ENCODE assay signal across 1 cellular context in the genomic region with DNA sequence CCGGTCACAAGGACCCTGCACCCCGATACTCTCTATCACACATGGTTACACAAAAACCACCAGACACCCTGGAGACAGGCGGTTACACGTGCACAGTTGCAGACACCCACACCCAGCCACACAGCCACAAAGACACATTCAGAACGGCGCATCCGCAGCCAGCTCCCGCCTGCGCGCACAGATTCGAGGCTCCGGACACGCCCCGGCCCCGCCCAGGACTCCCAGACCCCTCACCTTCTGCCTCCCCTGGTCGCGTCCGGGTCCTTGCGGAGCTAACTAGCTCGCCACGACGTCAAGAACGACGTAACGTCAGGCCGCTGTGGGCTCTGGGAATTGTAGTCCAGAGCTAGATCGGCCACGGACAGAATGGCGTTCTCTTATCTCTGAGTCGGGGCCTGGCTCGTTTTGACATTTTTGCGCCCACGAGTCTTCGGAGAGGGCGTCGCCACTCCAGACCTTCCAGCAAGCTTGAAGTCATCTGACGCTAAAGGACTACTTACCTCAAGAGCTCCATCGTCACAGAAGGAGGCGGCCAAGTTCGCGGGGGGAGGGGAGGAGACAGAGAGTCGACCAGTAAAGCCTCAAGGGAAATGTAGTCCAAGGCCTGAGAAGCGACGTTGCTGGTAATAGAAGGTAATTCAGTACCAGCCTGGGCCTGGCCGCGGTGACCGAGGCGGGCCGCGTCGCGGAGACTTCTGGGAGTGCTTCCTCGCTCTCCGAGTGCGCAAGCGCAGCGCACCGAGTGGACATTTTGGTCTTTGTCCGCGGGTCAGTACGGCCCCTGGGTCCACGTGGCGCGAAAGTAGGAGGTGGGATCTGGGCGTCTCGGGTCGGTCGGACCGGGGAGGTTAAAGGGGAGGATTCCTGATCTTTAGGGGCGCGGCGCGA.
A peak's percentile ranks its signal among the peaks of the same experiment; 100 is the strongest.
TF ChIP-seq lines count a peak whose summit lies in the region.

A gene (plus strand): TSS at position 719 of the 888 bp plus-strand sequence. CDS start 21,335 bp downstream, outside the sequence.
A gene (minus strand): TSS at position 278 of the 888 bp plus-strand sequence. CDS start 12,680 bp downstream, outside the sequence.

TF ChIP-seq in HepG2, 621 proteins besides CTCF, POLR2A, EP300 and RAD21 (continued from another document and continues in another):
- TF ChIP-seq, protein P1, sequence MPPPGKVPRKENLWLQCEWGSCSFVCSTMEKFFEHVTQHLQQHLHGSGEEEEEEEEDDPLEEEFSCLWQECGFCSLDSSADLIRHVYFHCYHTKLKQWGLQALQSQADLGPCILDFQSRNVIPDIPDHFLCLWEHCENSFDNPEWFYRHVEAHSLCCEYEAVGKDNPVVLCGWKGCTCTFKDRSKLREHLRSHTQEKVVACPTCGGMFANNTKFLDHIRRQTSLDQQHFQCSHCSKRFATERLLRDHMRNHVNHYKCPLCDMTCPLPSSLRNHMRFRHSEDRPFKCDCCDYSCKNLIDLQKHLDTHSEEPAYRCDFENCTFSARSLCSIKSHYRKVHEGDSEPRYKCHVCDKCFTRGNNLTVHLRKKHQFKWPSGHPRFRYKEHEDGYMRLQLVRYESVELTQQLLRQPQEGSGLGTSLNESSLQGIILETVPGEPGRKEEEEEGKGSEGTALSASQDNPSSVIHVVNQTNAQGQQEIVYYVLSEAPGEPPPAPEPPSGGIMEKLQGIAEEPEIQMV (CRISPR knock-in tag; IDR thresholded peaks at IDR 0.05; ENCODE audit: low read depth), result no peak; the same call in 1 of the 2 replicates
- TF ChIP-seq ZNF547 (CRISPR knock-in tag; IDR thresholded peaks at IDR 0.05), result peak; percentile 71; the same call in 1 of the 2 replicates
- no peak for TF ChIP-seq ZNF703 (CRISPR knock-in tag; IDR thresholded peaks at IDR 0.05; ENCODE audit: borderline replicate concordance)
- no peak for TF ChIP-seq ZNF570 (CRISPR knock-in tag; IDR thresholded peaks at IDR 0.05; ENCODE audit: borderline replicate concordance)
- peak; percentile 78 for TF ChIP-seq SALL1 (CRISPR knock-in tag; IDR thresholded peaks at IDR 0.05)
- no peak for TF ChIP-seq ZNF562 (CRISPR knock-in tag; IDR thresholded peaks at IDR 0.05; ENCODE audit: borderline replicate concordance)
- TF ChIP-seq ARNTL (CRISPR knock-in tag; IDR thresholded peaks at IDR 0.05), result 0 out of 2 replicates have a peak, but pooled peaks have one; percentile 31
- TF ChIP-seq, protein P2, sequence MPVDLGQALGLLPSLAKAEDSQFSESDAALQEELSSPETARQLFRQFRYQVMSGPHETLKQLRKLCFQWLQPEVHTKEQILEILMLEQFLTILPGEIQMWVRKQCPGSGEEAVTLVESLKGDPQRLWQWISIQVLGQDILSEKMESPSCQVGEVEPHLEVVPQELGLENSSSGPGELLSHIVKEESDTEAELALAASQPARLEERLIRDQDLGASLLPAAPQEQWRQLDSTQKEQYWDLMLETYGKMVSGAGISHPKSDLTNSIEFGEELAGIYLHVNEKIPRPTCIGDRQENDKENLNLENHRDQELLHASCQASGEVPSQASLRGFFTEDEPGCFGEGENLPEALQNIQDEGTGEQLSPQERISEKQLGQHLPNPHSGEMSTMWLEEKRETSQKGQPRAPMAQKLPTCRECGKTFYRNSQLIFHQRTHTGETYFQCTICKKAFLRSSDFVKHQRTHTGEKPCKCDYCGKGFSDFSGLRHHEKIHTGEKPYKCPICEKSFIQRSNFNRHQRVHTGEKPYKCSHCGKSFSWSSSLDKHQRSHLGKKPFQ (CRISPR knock-in tag; IDR thresholded peaks at IDR 0.05; ENCODE audit: insufficient replicate concordance), result no peak
- no peak for TF ChIP-seq EHMT2 (IDR thresholded peaks at IDR 0.05; ENCODE audit: borderline replicate concordance, low read depth, low read length)
- no peak for TF ChIP-seq ONECUT2 (CRISPR knock-in tag; IDR thresholded peaks at IDR 0.05)
- TF ChIP-seq, protein P3, sequence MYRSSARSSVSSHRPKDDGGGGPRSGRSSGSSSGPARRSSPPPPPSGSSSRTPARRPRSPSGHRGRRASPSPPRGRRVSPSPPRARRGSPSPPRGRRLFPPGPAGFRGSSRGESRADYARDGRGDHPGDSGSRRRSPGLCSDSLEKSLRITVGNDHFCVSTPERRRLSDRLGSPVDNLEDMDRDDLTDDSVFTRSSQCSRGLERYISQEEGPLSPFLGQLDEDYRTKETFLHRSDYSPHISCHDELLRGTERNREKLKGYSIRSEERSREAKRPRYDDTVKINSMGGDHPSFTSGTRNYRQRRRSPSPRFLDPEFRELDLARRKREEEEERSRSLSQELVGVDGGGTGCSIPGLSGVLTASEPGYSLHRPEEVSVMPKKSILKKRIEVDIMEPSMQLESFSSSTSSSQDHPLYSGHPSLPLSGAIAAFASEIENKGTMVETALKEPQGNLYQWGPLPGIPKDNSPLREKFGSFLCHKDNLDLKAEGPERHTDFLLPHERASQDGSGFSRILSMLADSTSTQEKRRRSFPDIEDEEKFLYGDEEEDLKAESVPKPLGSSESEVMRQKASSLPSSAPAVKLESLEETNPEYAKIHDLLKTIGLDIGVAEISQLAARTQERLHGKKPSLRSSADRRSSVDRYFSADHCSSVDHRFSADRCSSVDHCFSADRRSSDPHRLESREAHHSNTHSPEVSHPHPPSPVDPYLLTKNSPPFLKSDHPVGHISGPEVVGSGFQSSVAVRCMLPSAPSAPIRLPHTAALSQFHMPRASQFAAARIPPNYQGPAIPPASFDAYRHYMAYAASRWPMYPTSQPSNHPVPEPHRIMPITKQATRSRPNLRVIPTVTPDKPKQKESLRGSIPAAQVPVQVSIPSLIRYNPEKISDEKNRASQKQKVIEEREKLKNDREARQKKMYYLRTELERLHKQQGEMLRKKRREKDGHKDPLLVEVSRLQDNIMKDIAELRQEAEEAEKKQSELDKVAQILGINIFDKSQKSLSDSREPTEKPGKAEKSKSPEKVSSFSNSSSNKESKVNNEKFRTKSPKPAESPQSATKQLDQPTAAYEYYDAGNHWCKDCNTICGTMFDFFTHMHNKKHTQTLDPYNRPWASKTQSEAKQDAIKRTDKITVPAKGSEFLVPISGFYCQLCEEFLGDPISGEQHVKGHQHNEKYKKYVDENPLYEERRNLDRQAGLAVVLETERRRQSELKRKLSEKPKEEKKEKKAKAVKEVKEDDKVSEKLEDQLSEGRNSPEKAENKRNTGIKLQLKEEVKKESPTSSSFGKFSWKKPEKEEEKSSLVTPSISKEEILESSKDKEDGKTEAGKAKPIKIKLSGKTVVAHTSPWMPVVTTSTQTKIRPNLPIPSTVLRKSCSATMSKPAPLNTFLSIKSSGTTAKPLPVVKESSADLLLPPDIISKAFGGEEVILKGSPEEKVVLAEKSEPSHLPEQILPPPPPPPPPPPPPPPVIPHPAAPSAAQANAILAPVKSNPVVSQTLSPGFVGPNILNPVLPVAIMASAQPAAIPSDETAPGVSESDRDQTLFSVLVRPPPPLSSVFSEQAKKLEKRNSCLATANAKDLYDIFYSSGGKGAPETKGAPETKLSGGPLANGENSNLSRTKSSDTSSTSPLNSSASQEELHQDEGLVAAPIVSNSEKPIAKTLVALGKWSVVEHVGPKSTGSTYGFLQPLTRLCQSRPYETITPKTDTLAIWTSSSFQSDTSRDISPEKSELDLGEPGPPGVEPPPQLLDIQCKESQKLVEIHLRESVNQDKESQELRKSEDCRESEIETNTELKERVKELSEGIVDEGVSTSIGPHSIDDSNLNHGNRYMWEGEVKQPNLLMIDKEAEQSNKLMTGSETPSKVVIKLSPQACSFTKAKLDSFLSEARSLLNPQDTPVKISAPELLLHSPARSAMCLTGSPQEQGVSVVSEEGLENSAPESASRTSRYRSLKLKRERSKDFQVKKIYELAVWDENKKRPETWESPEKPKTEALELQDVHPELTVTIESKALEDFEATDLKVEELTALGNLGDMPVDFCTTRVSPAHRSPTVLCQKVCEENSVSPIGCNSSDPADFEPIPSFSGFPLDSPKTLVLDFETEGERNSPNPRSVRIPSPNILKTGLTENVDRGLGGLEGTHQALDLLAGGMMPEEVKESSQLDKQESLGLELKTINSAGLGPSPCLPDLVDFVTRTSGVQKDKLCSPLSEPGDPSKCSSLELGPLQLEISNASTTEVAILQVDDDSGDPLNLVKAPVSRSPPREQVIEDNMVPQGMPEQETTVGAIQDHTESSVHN (CRISPR knock-in tag; IDR thresholded peaks at IDR 0.05), result no peak
- TF ChIP-seq, protein P4, sequence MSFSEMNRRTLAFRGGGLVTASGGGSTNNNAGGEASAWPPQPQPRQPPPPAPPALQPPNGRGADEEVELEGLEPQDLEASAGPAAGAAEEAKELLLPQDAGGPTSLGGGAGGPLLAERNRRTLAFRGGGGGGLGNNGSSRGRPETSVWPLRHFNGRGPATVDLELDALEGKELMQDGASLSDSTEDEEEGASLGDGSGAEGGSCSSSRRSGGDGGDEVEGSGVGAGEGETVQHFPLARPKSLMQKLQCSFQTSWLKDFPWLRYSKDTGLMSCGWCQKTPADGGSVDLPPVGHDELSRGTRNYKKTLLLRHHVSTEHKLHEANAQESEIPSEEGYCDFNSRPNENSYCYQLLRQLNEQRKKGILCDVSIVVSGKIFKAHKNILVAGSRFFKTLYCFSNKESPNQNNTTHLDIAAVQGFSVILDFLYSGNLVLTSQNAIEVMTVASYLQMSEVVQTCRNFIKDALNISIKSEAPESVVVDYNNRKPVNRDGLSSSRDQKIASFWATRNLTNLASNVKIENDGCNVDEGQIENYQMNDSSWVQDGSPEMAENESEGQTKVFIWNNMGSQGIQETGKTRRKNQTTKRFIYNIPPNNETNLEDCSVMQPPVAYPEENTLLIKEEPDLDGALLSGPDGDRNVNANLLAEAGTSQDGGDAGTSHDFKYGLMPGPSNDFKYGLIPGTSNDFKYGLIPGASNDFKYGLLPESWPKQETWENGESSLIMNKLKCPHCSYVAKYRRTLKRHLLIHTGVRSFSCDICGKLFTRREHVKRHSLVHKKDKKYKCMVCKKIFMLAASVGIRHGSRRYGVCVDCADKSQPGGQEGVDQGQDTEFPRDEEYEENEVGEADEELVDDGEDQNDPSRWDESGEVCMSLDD (CRISPR knock-in tag; IDR thresholded peaks at IDR 0.05; ENCODE audit: borderline replicate concordance), result no peak
- TF ChIP-seq SP5 (CRISPR knock-in tag; IDR thresholded peaks at IDR 0.05; ENCODE audit: borderline replicate concordance, low read depth), result peak; percentile 79; the same call in 1 of the 2 replicates
- 0 out of 2 replicates have a peak, but pooled peaks have one; percentile 78 for TF ChIP-seq ZNF296 (CRISPR knock-in tag; conservative IDR thresholded peaks at IDR 0.05)
- TF ChIP-seq FLYWCH1 (CRISPR knock-in tag; IDR thresholded peaks at IDR 0.05), result no peak
- TF ChIP-seq, protein P5, sequence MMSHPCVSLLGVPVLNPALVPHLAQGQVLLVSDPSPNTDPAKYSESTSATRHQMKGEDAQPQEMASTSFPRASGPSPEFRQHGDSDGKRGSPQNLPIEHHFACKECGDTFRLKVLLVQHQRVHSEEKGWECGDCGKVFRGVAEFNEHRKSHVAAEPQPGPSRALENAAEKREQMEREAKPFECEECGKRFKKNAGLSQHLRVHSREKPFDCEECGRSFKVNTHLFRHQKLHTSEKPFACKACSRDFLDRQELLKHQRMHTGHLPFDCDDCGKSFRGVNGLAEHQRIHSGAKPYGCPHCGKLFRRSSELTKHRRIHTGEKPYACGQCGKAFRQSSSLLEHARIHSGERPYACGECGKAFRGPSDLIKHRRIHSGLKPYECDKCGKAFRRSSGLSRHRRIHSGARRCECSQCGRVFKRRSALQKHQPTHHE (CRISPR knock-in tag; IDR thresholded peaks at IDR 0.05; ENCODE audit: borderline replicate concordance), result peak; percentile 84; the same call in 1 of the 2 replicates
- no peak for TF ChIP-seq ZNF329 (CRISPR knock-in tag; IDR thresholded peaks at IDR 0.05; ENCODE audit: low read depth)
- peak; percentile 54; the same call in 1 of the 2 replicates for TF ChIP-seq CBX5 (CRISPR knock-in tag; IDR thresholded peaks at IDR 0.05; ENCODE audit: borderline replicate concordance)
- TF ChIP-seq RCOR2 (CRISPR knock-in tag; IDR thresholded peaks at IDR 0.05), result no peak
- TF ChIP-seq, protein P6, sequence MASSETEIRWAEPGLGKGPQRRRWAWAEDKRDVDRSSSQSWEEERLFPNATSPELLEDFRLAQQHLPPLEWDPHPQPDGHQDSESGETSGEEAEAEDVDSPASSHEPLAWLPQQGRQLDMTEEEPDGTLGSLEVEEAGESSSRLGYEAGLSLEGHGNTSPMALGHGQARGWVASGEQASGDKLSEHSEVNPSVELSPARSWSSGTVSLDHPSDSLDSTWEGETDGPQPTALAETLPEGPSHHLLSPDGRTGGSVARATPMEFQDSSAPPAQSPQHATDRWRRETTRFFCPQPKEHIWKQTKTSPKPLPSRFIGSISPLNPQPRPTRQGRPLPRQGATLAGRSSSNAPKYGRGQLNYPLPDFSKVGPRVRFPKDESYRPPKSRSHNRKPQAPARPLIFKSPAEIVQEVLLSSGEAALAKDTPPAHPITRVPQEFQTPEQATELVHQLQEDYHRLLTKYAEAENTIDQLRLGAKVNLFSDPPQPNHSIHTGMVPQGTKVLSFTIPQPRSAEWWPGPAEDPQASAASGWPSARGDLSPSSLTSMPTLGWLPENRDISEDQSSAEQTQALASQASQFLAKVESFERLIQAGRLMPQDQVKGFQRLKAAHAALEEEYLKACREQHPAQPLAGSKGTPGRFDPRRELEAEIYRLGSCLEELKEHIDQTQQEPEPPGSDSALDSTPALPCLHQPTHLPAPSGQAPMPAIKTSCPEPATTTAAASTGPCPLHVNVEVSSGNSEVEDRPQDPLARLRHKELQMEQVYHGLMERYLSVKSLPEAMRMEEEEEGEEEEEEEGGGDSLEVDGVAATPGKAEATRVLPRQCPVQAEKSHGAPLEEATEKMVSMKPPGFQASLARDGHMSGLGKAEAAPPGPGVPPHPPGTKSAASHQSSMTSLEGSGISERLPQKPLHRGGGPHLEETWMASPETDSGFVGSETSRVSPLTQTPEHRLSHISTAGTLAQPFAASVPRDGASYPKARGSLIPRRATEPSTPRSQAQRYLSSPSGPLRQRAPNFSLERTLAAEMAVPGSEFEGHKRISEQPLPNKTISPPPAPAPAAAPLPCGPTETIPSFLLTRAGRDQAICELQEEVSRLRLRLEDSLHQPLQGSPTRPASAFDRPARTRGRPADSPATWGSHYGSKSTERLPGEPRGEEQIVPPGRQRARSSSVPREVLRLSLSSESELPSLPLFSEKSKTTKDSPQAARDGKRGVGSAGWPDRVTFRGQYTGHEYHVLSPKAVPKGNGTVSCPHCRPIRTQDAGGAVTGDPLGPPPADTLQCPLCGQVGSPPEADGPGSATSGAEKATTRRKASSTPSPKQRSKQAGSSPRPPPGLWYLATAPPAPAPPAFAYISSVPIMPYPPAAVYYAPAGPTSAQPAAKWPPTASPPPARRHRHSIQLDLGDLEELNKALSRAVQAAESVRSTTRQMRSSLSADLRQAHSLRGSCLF (CRISPR knock-in tag; IDR thresholded peaks at IDR 0.05; ENCODE audit: borderline replicate concordance), result peak; percentile 80; the same call in 1 of the 2 replicates
- peak; percentile 64; the same call in 1 of the 2 replicates for TF ChIP-seq ATF7-NPFF (CRISPR knock-in tag; IDR thresholded peaks at IDR 0.05; ENCODE audit: low read depth)
- TF ChIP-seq ZSCAN25 (CRISPR knock-in tag; IDR thresholded peaks at IDR 0.05), result peak; percentile 59; the same call in 1 of the 2 replicates
- TF ChIP-seq REPIN1 (CRISPR knock-in tag; IDR thresholded peaks at IDR 0.05; ENCODE audit: borderline replicate concordance, low read depth), result peak; percentile 70; the same call in 1 of the 2 replicates
- peak; percentile 82 for TF ChIP-seq ZNF605 (CRISPR knock-in tag; IDR thresholded peaks at IDR 0.05)
- TF ChIP-seq KAT8 (CRISPR knock-in tag; IDR thresholded peaks at IDR 0.05), result peak; percentile 73
